In genomic region chr5:3321923-3322322, GRCh38 we compare ENCODE assay signal across 18 cellular contexts.
DNase-seq lines count a peak whose midpoint lies in the region; ATAC-seq and TF ChIP-seq lines count a peak whose summit lies in the region.
"Had no signal": no experiment of that assay in that cellular context is flagged by ENCODE, and none has a peak within 500 bp of the region (broad histone marks: within the 10 kb centered on the region; RNA-seq: fewer than 3 reads in every experiment).

No MANE protein-coding gene starts in this region.

- H3K4me2 ChIP-seq in DND-41 (ENCODE audit: insufficient read depth, low read length) (no peak overlapping the region), neuronal stem cell (ENCODE audit: insufficient read depth, low read length, poor library complexity, severe bottlenecking) (no peak overlapping the region), neural progenitor cell (no peak overlapping the region)
- H3K4me2 ChIP-seq: A549; BLaER1 treated with 17β-estradiol and CSF1 and Interleukin-3, amounts not matched to agents 10 nM and 100 nM had no signal

- H4K20me1 ChIP-seq in DND-41 (ENCODE audit: insufficient read depth, low read length), result no peaks in the 10 kb centered on the region
- no peaks in the 10 kb centered on the region for H4K20me1 ChIP-seq in neural progenitor cell (ENCODE audit: low read depth)
- H4K20me1 ChIP-seq: BLaER1 treated with 17β-estradiol and CSF1 and Interleukin-3, amounts not matched to agents 10 nM and 100 nM had no signal

- no peak overlapping the region for H3K27ac ChIP-seq in DND-41 (ENCODE audit: low read length)
- no peak overlapping the region for H3K27ac ChIP-seq in neuronal stem cell (replicated peaks; ENCODE audit: low read length)
- H3K27ac ChIP-seq in spleen, result no peak overlapping the region
- no peak overlapping the region for H3K27ac ChIP-seq in neural progenitor cell
- H3K27ac ChIP-seq: 22Rv1; A549; BLaER1 treated with 17β-estradiol and CSF1 and Interleukin-3, amounts not matched to agents 10 nM and 100 nM; C4-2B had no signal

- H3K4me3 Mint-ChIP-seq in neural progenitor cell, result no peak overlapping the region
- H3K4me3 Mint-ChIP-seq: B cell; CD4-positive, alpha-beta T cell; CD8-positive, alpha-beta T cell had no signal

- no peak overlapping the region for H2BK15ac ChIP-seq in neuronal stem cell (ENCODE audit: low read length)

- H3K79me1 ChIP-seq in neuronal stem cell (ENCODE audit: low read depth, low read length), result no peaks in the 10 kb centered on the region

- H3K27me3 ChIP-seq in DND-41 (ENCODE audit: insufficient read depth, low read length, poor library complexity), result no peaks in the 10 kb centered on the region
- H3K27me3 ChIP-seq in neuronal stem cell (ENCODE audit: control insufficient read depth in 3 of 3, insufficient read depth in 3 of 3, low read depth in 1 of 3, low read length in 3 of 3), result peaks cover 0 to 7% (median 0%) of the 10 kb centered on the region in 3 experiments
- H3K27me3 ChIP-seq in spleen (replicated peaks in 1 of 7), result no peaks in the 10 kb centered on the region
- H3K27me3 ChIP-seq in neural progenitor cell, result no peaks in the 10 kb centered on the region
- H3K27me3 ChIP-seq: BLaER1 treated with 17β-estradiol and CSF1 and Interleukin-3, amounts not matched to agents 10 nM and 100 nM had no signal

- H3K79me2 ChIP-seq in DND-41 (ENCODE audit: insufficient read depth, low read length), result no peaks in the 10 kb centered on the region
- H3K79me2 ChIP-seq in neural progenitor cell (ENCODE audit: low read depth), result no peaks in the 10 kb centered on the region

- H3K27me3 Mint-ChIP-seq in neural progenitor cell (ENCODE audit: insufficient read depth, low read depth), result peaks cover 2% of the 10 kb centered on the region
- H3K27me3 Mint-ChIP-seq: B cell; CD4-positive, alpha-beta T cell had no signal

- H3K4me1 ChIP-seq in DND-41 (ENCODE audit: insufficient read depth, low read length), result no peaks in the 10 kb centered on the region
- no peaks in the 10 kb centered on the region for H3K4me1 ChIP-seq in neuronal stem cell (ENCODE audit: control insufficient read depth in 2 of 2, insufficient read depth in 1 of 2, low read depth in 1 of 2, low read length in 2 of 2)
- no peaks in the 10 kb centered on the region for H3K4me1 ChIP-seq in spleen
- no peaks in the 10 kb centered on the region for H3K4me1 ChIP-seq in neural progenitor cell
- H3K4me1 ChIP-seq: A549; BLaER1 treated with 17β-estradiol and CSF1 and Interleukin-3, amounts not matched to agents 10 nM and 100 nM; Caco-2 had no signal

- no peak overlapping the region for H2AFZ ChIP-seq in DND-41 (ENCODE audit: low read depth, low read length)
- no peak overlapping the region for H2AFZ ChIP-seq in neuronal stem cell (ENCODE audit: low read length)
- H2AFZ ChIP-seq in neural progenitor cell (replicated peaks), result no peak overlapping the region

- no CpG with 5 or more reads among the region's 10 CpGs for WGBS in neuronal stem cell (ENCODE audit: extremely low coverage in 2 of 2, insufficient read length in 2 of 2, insufficient replicate concordance in 1 of 2), 2 donors
- whole genome bisulfite sequencing in spleen, 5 donors, result 76 to 94% (median 89%) methylated on average over 9 to 10 of the region's 10 CpGs

- no peak overlapping the region for H3K14ac ChIP-seq in neuronal stem cell (ENCODE audit: low read length)

- TF ChIP-seq CTCF in DND-41 (IDR thresholded peaks at IDR 0.05; ENCODE audit: borderline replicate concordance, extremely low read depth, low read length, poor library complexity, severe bottlenecking) (peak; percentile 4), spleen (IDR thresholded peaks at IDR 0.05 in 8 of 11, conservative IDR thresholded peaks at IDR 0.05 in 3 of 11) (no peak), neural progenitor cell (IDR thresholded peaks at IDR 0.05) (no peak)

- no peak overlapping the region for H3K4ac ChIP-seq in neuronal stem cell (ENCODE audit: low read length)

- no peak overlapping the region for H3K4me3 ChIP-seq in DND-41 (ENCODE audit: low read depth in 1 of 2, low read length in 2 of 2)
- peak overlapping the region in 1 of 2 donors; percentile 22 for H3K4me3 ChIP-seq in neuronal stem cell (ENCODE audit: low read length in 2 of 2)
- no peak overlapping the region for H3K4me3 ChIP-seq in spleen
- H3K4me3 ChIP-seq in neural progenitor cell, result no peak overlapping the region
- H3K4me3 ChIP-seq: A549; BLaER1 treated with 17β-estradiol and CSF1 and Interleukin-3, amounts not matched to agents 10 nM and 100 nM had no signal

- H3K36me3 ChIP-seq in DND-41 (ENCODE audit: insufficient read depth, low read length) (no peaks in the 10 kb centered on the region), neuronal stem cell (replicated peaks in 1 of 2; ENCODE audit: control insufficient read depth in 2 of 2, insufficient read depth in 2 of 2, low read length in 2 of 2) (peaks cover 0 to 2% of the 10 kb centered on the region in 2 donors), spleen (no peaks in the 10 kb centered on the region), neural progenitor cell (no peaks in the 10 kb centered on the region)
- H3K36me3 ChIP-seq: BLaER1 treated with 17β-estradiol and CSF1 and Interleukin-3, amounts not matched to agents 10 nM and 100 nM had no signal

- H3K36me3 Mint-ChIP-seq in neural progenitor cell, result no peaks in the 10 kb centered on the region
- H3K36me3 Mint-ChIP-seq: CD8-positive, alpha-beta T cell had no signal

- ATAC-seq in DND-41 (ENCODE audit: insufficient read depth, low read depth), result no peak
- ATAC-seq: A549; CD8-positive, alpha-beta T cell had no signal

- peaks cover 19% of the 10 kb centered on the region for H3F3A ChIP-seq in neural progenitor cell (ENCODE audit: low read depth)

- no peak overlapping the region for H2AK5ac ChIP-seq in neuronal stem cell (ENCODE audit: low read depth, low read length)

- H3K9ac ChIP-seq in DND-41 (ENCODE audit: low read depth, low read length) (no peak overlapping the region), neuronal stem cell (ENCODE audit: low read depth, low read length, poor library complexity) (no peak overlapping the region), neural progenitor cell (no peak overlapping the region)
- H3K9ac ChIP-seq: BLaER1 treated with 17β-estradiol and CSF1 and Interleukin-3, amounts not matched to agents 10 nM and 100 nM had no signal

- H3K18ac ChIP-seq in neuronal stem cell (ENCODE audit: low read length), result peak overlapping the region; percentile 25

- peaks cover 12% of the 10 kb centered on the region for H3K4me1 Mint-ChIP-seq in neural progenitor cell
- H3K4me1 Mint-ChIP-seq: B cell had no signal

- no peak overlapping the region for H4K8ac ChIP-seq in neuronal stem cell (ENCODE audit: low read depth, low read length)

- H3K27ac Mint-ChIP-seq in neural progenitor cell, result no peak overlapping the region
- H3K27ac Mint-ChIP-seq: B cell; CD4-positive, alpha-beta T cell; CD8-positive, alpha-beta T cell had no signal

- no peaks in the 10 kb centered on the region for H3K9me3 Mint-ChIP-seq in neural progenitor cell
- H3K9me3 Mint-ChIP-seq: CD4-positive, alpha-beta T cell; CD8-positive, alpha-beta T cell had no signal

- H4K91ac ChIP-seq in neuronal stem cell (ENCODE audit: low read depth, low read length, poor library complexity), result no peak overlapping the region

- DNase-seq in DND-41 (no peak), neuronal stem cell (ENCODE audit: low spot score) (no peak), spleen (peak; percentile 53), NCI-H345 (lab: John Stamatoyannopoulos, UW) (no peak), neural progenitor cell (ENCODE audit: low spot score) (no peak)
- DNase-seq: AML-193; Caco-2; Calu3; CD4-positive, alpha-beta T cell; CD8-positive, alpha-beta T cell; DMS79 treated with DMSO at 0.1 percent for 48 hours; EL; GF-D8 had no signal

- H3K9me3 ChIP-seq in DND-41 (ENCODE audit: insufficient read depth, low read length, severe bottlenecking) (no peaks in the 10 kb centered on the region), neuronal stem cell (replicated peaks in 1 of 2; ENCODE audit: control insufficient read depth in 2 of 2, insufficient read depth in 1 of 2, low read depth in 1 of 2, low read length in 2 of 2) (peaks cover 0 to 8% of the 10 kb centered on the region in 2 donors), spleen (peaks cover 0 to 29% (median 4%) of the 10 kb centered on the region in 8 donors), neural progenitor cell (ENCODE audit: low read depth) (no peaks in the 10 kb centered on the region)

- H3K23ac ChIP-seq in neuronal stem cell (ENCODE audit: low read depth, low read length, poor library complexity), result no peak overlapping the region

- intact Hi-C loops in spleen (cut with DNase I; ENCODE audit: low total_unique reads), result no loop called here

- no peak overlapping the region for H2BK12ac ChIP-seq in neuronal stem cell (ENCODE audit: low read length)

- no peak for TF ChIP-seq POLR2A in spleen (IDR thresholded peaks at IDR 0.05)

- no peak overlapping the region for H2BK120ac ChIP-seq in neuronal stem cell (ENCODE audit: low read depth, low read length)

- H2BK5ac ChIP-seq in neuronal stem cell (ENCODE audit: low read length), result no peak overlapping the region
